Comparison of ENCODE assay signal across 8 cellular contexts in genomic region chr4:103076777-103077347, GRCh38. TPM values are rescaled to one million over a fixed set of nuclear protein-coding genes. Genes with fewer than 3 reads are reported as not detected.
A peak's percentile ranks its signal among the peaks of the same experiment; 100 is the strongest.
DNase-seq lines count a peak whose midpoint lies in the region; ATAC-seq and TF ChIP-seq lines count a peak whose summit lies in the region.

No MANE protein-coding gene starts in this region.

- no peaks in the 10 kb centered on the region for H3K9me3 ChIP-seq in DOHH2 (ENCODE audit: control insufficient read depth, insufficient read depth, low read length)
- H3K9me3 ChIP-seq in HUES48 (ENCODE audit: control insufficient read depth, insufficient read depth, low read length) = no peaks in the 10 kb centered on the region
- H3K9me3 ChIP-seq in thymus (ENCODE audit: control insufficient read depth) = no peaks in the 10 kb centered on the region

- H3K4me1 ChIP-seq in DOHH2 (ENCODE audit: control insufficient read depth, low read length) (peaks cover 51% of the 10 kb centered on the region), HUES48 (ENCODE audit: control insufficient read depth, insufficient read depth, low read length) (no peaks in the 10 kb centered on the region), thymus (ENCODE audit: control insufficient read depth, insufficient read depth, low read length) (no peaks in the 10 kb centered on the region)

- peak overlapping the region; percentile 74 for H3K27ac ChIP-seq in DOHH2 (ENCODE audit: low read depth, low read length)
- peak overlapping the region; percentile 32 for H3K27ac ChIP-seq in HUES48 (ENCODE audit: low read depth, low read length)
- H3K27ac ChIP-seq in layer of hippocampus (ENCODE audit: low read depth, low read length) = peak overlapping the region; percentile 74
- no peak overlapping the region for H3K27ac ChIP-seq in thymus (ENCODE audit: low read depth)

- TF ChIP-seq CTCF in DOHH2 (IDR thresholded peaks at IDR 0.05; ENCODE audit: low read depth, low read length, poor library complexity, severe bottlenecking) = no peak

- peak overlapping the region; percentile 80 for H3K4me3 Mint-ChIP-seq in activated naive CD8-positive, alpha-beta T cell treated with anti-CD3 and anti-CD28 coated beads, Interleukin-2, amount 10 ng/mL, durations not matched to agents 7 days and 5 days

- no peaks in the 10 kb centered on the region for H3K9me2 ChIP-seq in DOHH2 (replicated peaks; ENCODE audit: control insufficient read depth, low read length)

- peaks cover 53% of the 10 kb centered on the region for H3K79me2 ChIP-seq in DOHH2 (ENCODE audit: control insufficient read depth, low read length)

- H3K36me3 ChIP-seq in DOHH2 (ENCODE audit: control insufficient read depth, low read length) (peaks cover 39% of the 10 kb centered on the region), HUES48 (ENCODE audit: control insufficient read depth, insufficient read depth, low read length) (peaks cover 15% of the 10 kb centered on the region; the same call in 1 of the 2 replicates), thymus (ENCODE audit: control insufficient read depth, insufficient read depth) (no peaks in the 10 kb centered on the region)

- no peaks in the 10 kb centered on the region for H3K9me3 Mint-ChIP-seq in activated naive CD8-positive, alpha-beta T cell treated with anti-CD3 and anti-CD28 coated beads, Interleukin-2, amount 10 ng/mL, durations not matched to agents 7 days and 5 days

- H3K36me3 Mint-ChIP-seq in activated naive CD8-positive, alpha-beta T cell treated with anti-CD3 and anti-CD28 coated beads, Interleukin-2, amount 10 ng/mL, durations not matched to agents 7 days and 5 days = peaks cover 17% of the 10 kb centered on the region

- H3K27me3 ChIP-seq in DOHH2 (ENCODE audit: control insufficient read depth, low read length) (no peaks in the 10 kb centered on the region), HUES48 (ENCODE audit: control insufficient read depth, insufficient read depth, low read length) (peaks cover 35% of the 10 kb centered on the region), layer of hippocampus (ENCODE audit: control insufficient read depth, insufficient read depth, low read length) (no peaks in the 10 kb centered on the region), thymus (ENCODE audit: control insufficient read depth, insufficient read depth) (no peaks in the 10 kb centered on the region)

- DNase-seq in activated naive CD8-positive, alpha-beta T cell treated with anti-CD3 and anti-CD28 coated beads, Interleukin-2, amount 10 ng/mL, durations not matched to agents 7 days and 5 days = no peak
- DNase-seq in NCI-H187 treated with DMSO at 0.1 percent for 48 hours (lab: John Stamatoyannopoulos, UW) = no peak
- no peak for DNase-seq in NCI-H1436 (lab: John Stamatoyannopoulos, UW)

- H3K4me3 ChIP-seq in DOHH2 (ENCODE audit: low read length) = peak overlapping the region; percentile 94
- peak overlapping the region; percentile 82 for H3K4me3 ChIP-seq in HUES48 (ENCODE audit: low read depth, low read length)
- peak overlapping the region; percentile 62 for H3K4me3 ChIP-seq in thymus (ENCODE audit: low read length)

- peak overlapping the region; percentile 83 for H3K4me2 ChIP-seq in DOHH2 (ENCODE audit: low read length)

- peak overlapping the region; percentile 90 for H3K27ac Mint-ChIP-seq in activated naive CD8-positive, alpha-beta T cell treated with anti-CD3 and anti-CD28 coated beads, Interleukin-2, amount 10 ng/mL, durations not matched to agents 7 days and 5 days

- peaks cover 38% of the 10 kb centered on the region for H3K4me1 Mint-ChIP-seq in activated naive CD8-positive, alpha-beta T cell treated with anti-CD3 and anti-CD28 coated beads, Interleukin-2, amount 10 ng/mL, durations not matched to agents 7 days and 5 days

- H3K27me3 Mint-ChIP-seq in activated naive CD8-positive, alpha-beta T cell treated with anti-CD3 and anti-CD28 coated beads, Interleukin-2, amount 10 ng/mL, durations not matched to agents 7 days and 5 days = no peaks in the 10 kb centered on the region

- peaks cover 16% of the 10 kb centered on the region for H3F3A ChIP-seq in DOHH2 (ENCODE audit: control insufficient read depth, insufficient read depth)

- no peaks in the 10 kb centered on the region for H4K20me1 ChIP-seq in DOHH2 (ENCODE audit: control insufficient read depth, insufficient read depth, low read depth, low read length)

- 22% methylated on average over 17 of the region's 17 CpGs for WGBS in thymus

- peak overlapping the region; percentile 78 for H3K9ac ChIP-seq in HUES48 (ENCODE audit: low read depth, low read length)

- POLR2A ChIA-PET in activated naive CD8-positive, alpha-beta T cell treated with anti-CD3 and anti-CD28 coated beads, Interleukin-2, amount 10 ng/mL, durations not matched to agents 7 days and 5 days (lab: Charles Lee) = interaction anchor here (0.8 to 1.6 kb wide), 5 partner anchors 15 to 249 kb away, joined by 3 to 5 read pairs (median 3); partner anchors contain the start of genes CISD2 and UBE2D3

- peak; percentile 43 for ATAC-seq in GM19452 (IDR thresholded peaks at IDR 0.05; ENCODE audit: unreplicated experiment)
- peak; percentile 0 for ATAC-seq in activated naive CD8-positive, alpha-beta T cell treated with anti-CD3 and anti-CD28 coated beads, Interleukin-2, amount 10 ng/mL, durations not matched to agents 7 days and 5 days (ENCODE audit: low read depth)

RNA-seq across cellular contexts. Expression of gene SLC9B2, which starts 0.3 kb away (rescaled TPM):
- total RNA-seq in activated naive CD8-positive, alpha-beta T cell treated with anti-CD3 and anti-CD28 coated beads, Interleukin-2, amount 10 ng/mL, durations not matched to agents 7 days and 5 days = 10 to 100 TPM; 18.2 to 19.7 TPM
- polyA plus RNA-seq in thymus = 4.7 TPM

RNA-seq across cellular contexts. Expression of gene BDH2, which starts 22.8 kb away (rescaled TPM):
- total RNA-seq in activated naive CD8-positive, alpha-beta T cell treated with anti-CD3 and anti-CD28 coated beads, Interleukin-2, amount 10 ng/mL, durations not matched to agents 7 days and 5 days = 10 to 100 TPM; 22.0 to 22.2 TPM
- polyA plus RNA-seq in thymus = 81.6 TPM

RNA-seq across cellular contexts. Expression of gene SLC9B1, which starts 57.4 kb away (rescaled TPM):
- 1 to 10 TPM; 2.2 to 2.5 TPM for total RNA-seq in activated naive CD8-positive, alpha-beta T cell treated with anti-CD3 and anti-CD28 coated beads, Interleukin-2, amount 10 ng/mL, durations not matched to agents 7 days and 5 days
- 2.4 TPM for polyA plus RNA-seq in thymus
